In the genomic region with DNA sequence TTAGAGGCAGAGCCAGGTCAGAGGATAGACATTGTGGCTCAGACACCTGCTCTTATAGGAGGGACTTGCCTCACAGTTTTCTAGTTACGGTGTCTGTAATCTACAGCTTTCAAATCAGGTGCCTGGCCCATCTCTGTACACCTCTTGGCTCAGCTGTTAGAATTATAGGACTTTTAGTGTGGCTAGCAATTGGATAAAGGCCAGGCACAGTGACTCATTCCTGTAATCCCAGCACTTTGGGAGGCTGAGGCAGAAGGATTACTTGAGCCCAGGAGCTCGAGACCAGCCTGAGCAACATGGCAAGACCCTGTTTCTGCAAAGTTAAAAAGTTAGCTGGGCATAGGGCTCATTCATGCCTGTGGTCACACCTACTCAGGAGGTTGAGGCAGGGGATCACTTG, we compare ENCODE assay signal across 24 cellular contexts. TPM values are rescaled to one million over a fixed set of nuclear protein-coding genes. Genes with fewer than 3 reads are reported as not detected.
DNase-seq lines count a peak whose midpoint lies in the region; ATAC-seq and TF ChIP-seq lines count a peak whose summit lies in the region.
"Had no signal": no experiment of that assay in that cellular context is flagged by ENCODE, and none has a peak within 500 bp of the region (broad histone marks: within the 10 kb centered on the region; RNA-seq: fewer than 3 reads in every experiment).

No MANE protein-coding gene starts in this region.

- H3K9me3 Mint-ChIP-seq in HFFc6: no peaks in the 10 kb centered on the region
- H3K9me3 Mint-ChIP-seq: activated naive CD8-positive, alpha-beta T cell treated with anti-CD3 and anti-CD28 coated beads, Interleukin-2, amount 10 ng/mL, durations not matched to agents 7 days and 5 days; activated T-helper 1 cell treated with anti-CD3 and anti-CD28 coated beads, Interleukin-12 subunit alpha, Interleukin-12 subunit beta, Interleukin-2, Interleukin-4 antibody, amounts not matched to agents 30 ng/mL and 10 ng/mL and 1 ng/mL, durations not matched to agents 14 hours and 24 hours and 36 hours; CD4-positive, alpha-beta T cell; memory B cell; T-helper 1 cell treated with Interleukin-12 subunit alpha and Interleukin-12 subunit beta and Interleukin-4 antibody, amounts not matched to agents 30 μg/mL and 1 μg/mL, for 36 hours; WTC11 had no signal

- CTCF ChIA-PET in mammary epithelial cell (lab: Charles Lee; ENCODE audit: low non-redundant PET): no interaction called here

- no peak overlapping the region for H3K9ac ChIP-seq in mammary epithelial cell (ENCODE audit: insufficient read depth, low read length)

- peaks cover 43% of the 10 kb centered on the region for H3K36me3 Mint-ChIP-seq in HFFc6 (ENCODE audit: low read depth)

- no peak overlapping the region for H3K4me3 Mint-ChIP-seq in HFFc6
- H3K4me3 Mint-ChIP-seq: activated CD8-positive, alpha-beta T cell treated with anti-CD3 and anti-CD28 coated beads, Interleukin-2, amount 10 ng/mL, durations not matched to agents 7 days and 5 days; activated naive CD8-positive, alpha-beta T cell treated with anti-CD3 and anti-CD28 coated beads, Interleukin-2, amount 10 ng/mL, durations not matched to agents 7 days and 5 days; activated T-helper 1 cell treated with anti-CD3 and anti-CD28 coated beads, Interleukin-12 subunit alpha, Interleukin-12 subunit beta, Interleukin-2, Interleukin-4 antibody, amounts not matched to agents 30 ng/mL and 10 ng/mL and 1 ng/mL, durations not matched to agents 14 hours and 24 hours and 36 hours; CD4-positive, alpha-beta T cell; memory B cell; T-helper 1 cell treated with Interleukin-12 subunit alpha and Interleukin-12 subunit beta and Interleukin-4 antibody, amounts not matched to agents 30 μg/mL and 1 μg/mL, for 36 hours; WTC11 had no signal

- DNase-seq in A172 (ENCODE audit: low spot score) (peak; percentile 18), HFFc6 (peak; percentile 41), mammary epithelial cell (peak; percentile 21), hepatocyte (ENCODE audit: low spot score) (no peak), NAMALWA (ENCODE audit: low spot score) (no peak)
- DNase-seq: activated CD8-positive, alpha-beta T cell treated with anti-CD3 and anti-CD28 coated beads, Interleukin-2, amount 10 ng/mL, durations not matched to agents 7 days and 5 days; activated naive CD8-positive, alpha-beta T cell treated with anti-CD3 and anti-CD28 coated beads, Interleukin-2, amount 10 ng/mL, durations not matched to agents 7 days and 5 days; CD4-positive, alpha-beta T cell; cerebellar nuclear complex; glutamatergic neuron; NCI-H1694; NCI-H345; retina; SHP77; stimulated activated CD4-positive, alpha-beta T cell treated with anti-CD3 and anti-CD28 coated beads, Interleukin-15, amount 100 ng/mL, for 24 hours; stimulated activated naive CD8-positive, alpha-beta T cell treated with anti-CD3 and anti-CD28 coated beads, Interleukin-15, Interleukin-2, amounts not matched to agents 100 U/mL and 50 U/mL, for 24 hours had no signal

- no peaks in the 10 kb centered on the region for H3K79me2 ChIP-seq in mammary epithelial cell (ENCODE audit: insufficient read depth, low read length)
- H3K79me2 ChIP-seq in hepatocyte: peaks cover 10% of the 10 kb centered on the region

- no TSS peak for BruUV-seq in mammary epithelial cell (replicated peaks; lab: Mats Ljungman, UMichigan)

- TF ChIP-seq CTCF in HFFc6 (IDR thresholded peaks at IDR 0.05): no peak
- no peak for TF ChIP-seq CTCF in mammary epithelial cell (conservative IDR thresholded peaks at IDR 0.05 in 1 of 2, IDR thresholded peaks at IDR 0.05 in 1 of 2; ENCODE audit: extremely low read depth in 1 of 2, insufficient read depth in 1 of 2, low read depth in 1 of 2, low read length in 2 of 2)
- no peak for TF ChIP-seq CTCF in hepatocyte (IDR thresholded peaks at IDR 0.05; ENCODE audit: poor library complexity)

- no peaks in the 10 kb centered on the region for H3K27me3 ChIP-seq in mammary epithelial cell (ENCODE audit: insufficient read depth, low read length)
- no peaks in the 10 kb centered on the region for H3K27me3 ChIP-seq in hepatocyte

- no peak for ATAC-seq in GM19351 (IDR thresholded peaks at IDR 0.05; ENCODE audit: unreplicated experiment)
- ATAC-seq in HG03521 (IDR thresholded peaks at IDR 0.05; ENCODE audit: unreplicated experiment): no peak
- ATAC-seq in GM21515 (IDR thresholded peaks at IDR 0.05; ENCODE audit: unreplicated experiment): no peak
- ATAC-seq: activated CD8-positive, alpha-beta T cell treated with anti-CD3 and anti-CD28 coated beads, Interleukin-2, amount 10 ng/mL, durations not matched to agents 7 days and 5 days; stimulated activated naive CD8-positive, alpha-beta T cell treated with anti-CD3 and anti-CD28 coated beads, Interleukin-15, Interleukin-2, amounts not matched to agents 100 U/mL and 50 U/mL, for 24 hours; WTC11 had no signal

- 94% methylated on average over 2 of the region's 2 CpGs for WGBS in mammary epithelial cell (ENCODE audit: low coverage, missing lambda C conversion rate)
- 72% methylated on average over 2 of the region's 2 CpGs for WGBS in hepatocyte (ENCODE audit: low lambda C conversion rate, missing lambda C conversion rate)

- no peaks in the 10 kb centered on the region for H3K9me2 ChIP-seq in hepatocyte (replicated peaks; ENCODE audit: insufficient read depth)

- H3K4me3 ChIP-seq in mammary epithelial cell (replicated peaks in 1 of 3; ENCODE audit: insufficient read depth in 1 of 3, low read depth in 2 of 3, low read length in 3 of 3) (no peak overlapping the region), hepatocyte (no peak overlapping the region)

- H3K4me1 Mint-ChIP-seq in HFFc6 (ENCODE audit: low read depth): peaks cover 11% of the 10 kb centered on the region; the same call in 1 of the 2 replicates
- H3K4me1 Mint-ChIP-seq: memory B cell, WTC11 had no signal

- H3K4me1 ChIP-seq in mammary epithelial cell (ENCODE audit: insufficient read depth, low read length) (no peaks in the 10 kb centered on the region), hepatocyte (ENCODE audit: insufficient read depth) (peaks cover 23% of the 10 kb centered on the region)

- dilution Hi-C loops in mammary epithelial cell (cut with HindIII; ENCODE audit: low sequenced_read_pairs): no loop called here

- H3K27me3 Mint-ChIP-seq in HFFc6 (ENCODE audit: insufficient read depth): no peaks in the 10 kb centered on the region; the same call in none of the 2 replicates
- H3K27me3 Mint-ChIP-seq: activated naive CD8-positive, alpha-beta T cell treated with anti-CD3 and anti-CD28 coated beads, Interleukin-2, amount 10 ng/mL, durations not matched to agents 7 days and 5 days; CD4-positive, alpha-beta T cell; memory B cell had no signal

- H3K36me3 ChIP-seq in mammary epithelial cell (ENCODE audit: insufficient read depth, low read length) (peaks cover 6% of the 10 kb centered on the region), hepatocyte (replicated peaks; ENCODE audit: insufficient read depth, low read depth) (no peaks in the 10 kb centered on the region)

- in situ Hi-C loops in mammary epithelial cell (cut with MboI; ENCODE audit: low sequenced_read_pairs in 2 of 2): no loop called here

- H3K4me2 ChIP-seq in mammary epithelial cell (ENCODE audit: insufficient read depth, low read depth, low read length): no peak overlapping the region
- H3K4me2 ChIP-seq in hepatocyte: no peak overlapping the region

- H3K9me3 ChIP-seq in mammary epithelial cell (replicated peaks; ENCODE audit: insufficient read depth, low read length) (no peaks in the 10 kb centered on the region), hepatocyte (ENCODE audit: low read depth) (no peaks in the 10 kb centered on the region)

- no peak overlapping the region for H2AFZ ChIP-seq in mammary epithelial cell (ENCODE audit: low read depth, low read length)
- H2AFZ ChIP-seq in hepatocyte: no peak overlapping the region

- H4K20me1 ChIP-seq in mammary epithelial cell (ENCODE audit: insufficient read depth, low read length) (no peaks in the 10 kb centered on the region), hepatocyte (ENCODE audit: insufficient read depth, poor library complexity, severe bottlenecking) (peaks cover 4% of the 10 kb centered on the region)

- H3K27ac ChIP-seq in mammary epithelial cell (ENCODE audit: insufficient read depth, low read depth, low read length) (no peak overlapping the region), hepatocyte (peak overlapping the region; percentile 33)

- no peak overlapping the region for H3K27ac Mint-ChIP-seq in HFFc6
- H3K27ac Mint-ChIP-seq: activated CD8-positive, alpha-beta T cell treated with anti-CD3 and anti-CD28 coated beads, Interleukin-2, amount 10 ng/mL, durations not matched to agents 7 days and 5 days; activated naive CD8-positive, alpha-beta T cell treated with anti-CD3 and anti-CD28 coated beads, Interleukin-2, amount 10 ng/mL, durations not matched to agents 7 days and 5 days; activated T-helper 1 cell treated with anti-CD3 and anti-CD28 coated beads, Interleukin-12 subunit alpha, Interleukin-12 subunit beta, Interleukin-2, Interleukin-4 antibody, amounts not matched to agents 30 ng/mL and 10 ng/mL and 1 ng/mL, durations not matched to agents 14 hours and 24 hours and 36 hours; CD4-positive, alpha-beta T cell; T-helper 1 cell treated with Interleukin-12 subunit alpha and Interleukin-12 subunit beta and Interleukin-4 antibody, amounts not matched to agents 30 μg/mL and 1 μg/mL, for 36 hours; WTC11 had no signal

- intact Hi-C loops in mammary epithelial cell (cut with micrococcal nuclease): no loop called here

RNA-seq across cellular contexts. Expression of gene BRPF3, which starts 20.0 kb away (rescaled TPM):
- total RNA-seq in A172 (2014; rRNA removed; shearing (Covaris generic)): 8.6 and 11.1 TPM in 2 replicates
- 10 to 100 TPM; 26.5 to 32.4 (median 28.9) TPM for total RNA-seq in HFFc6 (2021; fragmentation: NEBNext Ultra II Directional; extraction: Animal tissue kit (Norgen Biotek cat#: 25700))
- 10 to 100 TPM; 10.8 to 16.2 TPM for total RNA-seq in mammary epithelial cell
- polyA plus RNA-seq in mammary epithelial cell: 6.2 TPM
- polyA minus RNA-seq in mammary epithelial cell: 17.8 TPM
- 31.4 and 33.7 TPM in 2 replicates for total RNA-seq in hepatocyte
- 25.5 and 25.9 TPM in 2 replicates for polyA plus RNA-seq in hepatocyte

RNA-seq across cellular contexts. Expression of gene PNPLA1, which starts 53.3 kb away (rescaled TPM):
- total RNA-seq in A172 (2014; rRNA removed; shearing (Covaris generic)): not detected in 2 replicates
- total RNA-seq in HFFc6 (2021; fragmentation: NEBNext Ultra II Directional; extraction: Animal tissue kit (Norgen Biotek cat#: 25700)): not detected
- total RNA-seq in mammary epithelial cell: not detected
- not detected for polyA plus RNA-seq in mammary epithelial cell
- polyA minus RNA-seq in mammary epithelial cell: 1.8 TPM
- total RNA-seq in hepatocyte: 0.57 TPM in 1 of 2 replicates, not detected in the other
- 0.48 and 0.64 TPM in 2 replicates for polyA plus RNA-seq in hepatocyte
- total RNA-seq: activated CD8-positive, alpha-beta T cell treated with anti-CD3 and anti-CD28 coated beads, Interleukin-2, amount 10 ng/mL, durations not matched to agents 7 days and 5 days; activated naive CD8-positive, alpha-beta T cell treated with anti-CD3 and anti-CD28 coated beads, Interleukin-2, amount 10 ng/mL, durations not matched to agents 7 days and 5 days; activated T-helper 1 cell treated with anti-CD3 and anti-CD28 coated beads, Interleukin-12 subunit alpha, Interleukin-12 subunit beta, Interleukin-2, Interleukin-4 antibody, amounts not matched to agents 30 ng/mL and 10 ng/mL and 1 ng/mL, durations not matched to agents 14 hours and 24 hours and 36 hours; WTC11 had no signal
- polyA plus RNA-seq: neural cell had no signal

Comparison
In these comparisons a context has a peak if more than half of its experiments do, and no peak if none do; other contexts are left out.
1. DNase-seq: peak in A172 (single experiment), HFFc6 (single experiment) and mammary epithelial cell (single experiment); none in hepatocyte (single experiment) and NAMALWA (single experiment).